ENCODE assay signal across 1 cellular context in the genomic region with DNA sequence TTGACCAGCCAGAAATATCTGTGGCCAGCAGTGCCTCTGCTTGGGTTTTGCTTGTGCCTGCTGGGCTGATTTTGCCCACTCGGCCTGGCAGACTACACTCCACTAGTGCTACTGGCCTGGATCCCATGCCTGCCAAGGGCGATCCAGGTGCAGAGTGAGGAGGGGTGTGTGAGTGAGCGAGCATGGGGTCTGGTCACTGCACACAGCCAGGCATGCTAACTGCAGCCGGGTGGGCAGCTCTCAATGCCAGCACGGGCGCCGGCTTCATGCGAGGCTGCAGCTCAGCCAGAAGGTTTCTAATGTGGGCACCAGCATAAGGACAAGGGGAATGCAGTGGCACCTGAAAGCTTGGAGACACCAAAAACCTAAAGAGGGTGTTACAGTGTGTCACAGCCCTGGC.
TF ChIP-seq lines count a peak whose summit lies in the region.

No MANE protein-coding gene starts in this region.

TF ChIP-seq in H1, 55 proteins besides CTCF, POLR2A, EP300 and RAD21:
- no peak for TF ChIP-seq TCF12 (IDR thresholded peaks at IDR 0.05; ENCODE audit: low read depth, low read length)
- no peak for TF ChIP-seq KDM1A (IDR thresholded peaks at IDR 0.05; ENCODE audit: borderline replicate concordance, low read length)
- TF ChIP-seq RFX5 (IDR thresholded peaks at IDR 0.05; ENCODE audit: borderline replicate concordance, low read depth, low read length): no peak
- TF ChIP-seq CHD2 (IDR thresholded peaks at IDR 0.05; ENCODE audit: low read length): no peak
- TF ChIP-seq FOSL1 (IDR thresholded peaks at IDR 0.05; ENCODE audit: insufficient read depth, low read depth, low read length): no peak
- TF ChIP-seq BCL11A (IDR thresholded peaks at IDR 0.05; ENCODE audit: low read depth in 2 of 2, low read length in 2 of 2): no peak
- TF ChIP-seq SP1 (IDR thresholded peaks at IDR 0.05; ENCODE audit: low read depth, low read length): no peak
- no peak for TF ChIP-seq HDAC6 (IDR thresholded peaks at IDR 0.05; ENCODE audit: low read depth, low read length)
- no peak for TF ChIP-seq TBP (IDR thresholded peaks at IDR 0.05; ENCODE audit: low read depth, low read length)
- no peak for TF ChIP-seq BACH1 (IDR thresholded peaks at IDR 0.05; ENCODE audit: low read length)
- no peak for TF ChIP-seq JUND (IDR thresholded peaks at IDR 0.05; ENCODE audit: low read length)
- no peak for TF ChIP-seq NANOG (IDR thresholded peaks at IDR 0.05; ENCODE audit: insufficient read depth, low read depth, low read length, poor library complexity, severe bottlenecking)
- no peak for TF ChIP-seq CREB1 (IDR thresholded peaks at IDR 0.05)
- TF ChIP-seq SIN3A (conservative IDR thresholded peaks at IDR 0.05 in 1 of 2, IDR thresholded peaks at IDR 0.05 in 1 of 2; ENCODE audit: low read depth in 1 of 2, low read length in 2 of 2): no peak
- no peak for TF ChIP-seq SIRT6 (IDR thresholded peaks at IDR 0.05; ENCODE audit: low read length)
- TF ChIP-seq NRF1 (IDR thresholded peaks at IDR 0.05; ENCODE audit: low read depth, low read length): no peak
- no peak for TF ChIP-seq SP2 (IDR thresholded peaks at IDR 0.05; ENCODE audit: low read length)
- no peak for TF ChIP-seq SUZ12 (IDR thresholded peaks at IDR 0.05; ENCODE audit: low read length)
TF ChIP-seq in H1: peak in this region for 0.
